In the genomic region with DNA sequence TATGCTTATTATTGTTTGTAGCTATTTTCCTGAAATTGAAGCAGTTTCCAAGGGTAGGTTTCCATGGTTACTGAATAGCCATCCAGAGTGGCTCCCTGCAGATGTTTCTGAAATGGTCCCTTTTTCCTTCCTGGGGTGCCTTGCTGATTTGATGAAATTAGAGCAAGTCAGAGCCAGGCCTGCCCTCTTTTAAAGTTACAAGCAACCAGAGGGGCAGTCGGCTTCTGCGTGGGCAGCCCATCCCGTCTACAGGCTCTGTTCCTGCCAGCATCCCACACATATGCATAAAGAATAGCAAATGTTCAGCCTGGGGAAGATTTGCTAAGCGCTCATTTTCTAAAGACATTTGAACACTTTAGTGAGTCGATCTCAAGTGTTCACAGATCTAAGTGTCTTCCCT, we compare ENCODE assay signal across 12 cellular contexts.
DNase-seq lines count a peak whose midpoint lies in the region; ATAC-seq and TF ChIP-seq lines count a peak whose summit lies in the region.
"Had no signal": no experiment of that assay in that cellular context is flagged by ENCODE, and none has a peak within 500 bp of the region (broad histone marks: within the 10 kb centered on the region; RNA-seq: fewer than 3 reads in every experiment).

No MANE protein-coding gene starts in this region.

- WGBS in SK-N-SH (ENCODE audit: low lambda C conversion rate) = 32% methylated on average over 5 of the region's 5 CpGs
- 71 to 89% methylated on average over 3 to 5 of the region's 5 CpGs for WGBS in endodermal cell (ENCODE audit: insufficient coverage in 1 of 2, insufficient read length in 1 of 2), 2 experiments

- H3K4me3 Mint-ChIP-seq in endodermal cell (no peak overlapping the region), nephron (peak overlapping the region in 1 of 3 experiments; percentile 7)

- H3K9me3 ChIP-seq in SK-N-SH (no peaks in the 10 kb centered on the region), endodermal cell (ENCODE audit: control insufficient read depth, low read length) (no peaks in the 10 kb centered on the region), thoracic aorta (no peaks in the 10 kb centered on the region)
- H3K9me3 ChIP-seq: pancreas had no signal

- POLR2A ChIA-PET in SK-N-SH (lab: Yijun Ruan, JAX) = interaction anchor here (0.7 to 4.8 kb wide), 15 partner anchors 10 to 114 kb away, joined by 3 to 27 read pairs (median 5); no protein-coding TSS in a partner anchor

- H3K36me3 ChIP-seq in SK-N-SH (replicated peaks in 1 of 2; ENCODE audit: control insufficient read depth in 1 of 2, insufficient read depth in 2 of 2, low read length in 1 of 2) (peaks cover 0 to 9% of the 10 kb centered on the region in 2 experiments), endodermal cell (ENCODE audit: control insufficient read depth, insufficient read depth, low read length) (no peaks in the 10 kb centered on the region), thoracic aorta (no peaks in the 10 kb centered on the region)

- H3K9me2 ChIP-seq in SK-N-SH = no peaks in the 10 kb centered on the region

- peaks cover 28% of the 10 kb centered on the region for H3K4me1 Mint-ChIP-seq in endodermal cell
- peaks cover 67% of the 10 kb centered on the region for H3K4me1 Mint-ChIP-seq in nephron

- H3K36me3 Mint-ChIP-seq in endodermal cell (ENCODE audit: low read depth) (no peaks in the 10 kb centered on the region), nephron (ENCODE audit: low read depth) (no peaks in the 10 kb centered on the region)

- H3K27ac Mint-ChIP-seq in endodermal cell (no peak overlapping the region), nephron (peak overlapping the region; percentile 81 to 91 (median 89))

- H3K9ac ChIP-seq in SK-N-SH (peak overlapping the region; percentile 3; the same call in 1 of the 2 replicates), endodermal cell (ENCODE audit: extremely low read depth, low read length, poor library complexity, severe bottlenecking) (no peak overlapping the region)

- H3K4me2 ChIP-seq in SK-N-SH = peak overlapping the region; percentile 8; the same call in 1 of the 2 replicates

- no peak for TF ChIP-seq RAD21 in SK-N-SH (IDR thresholded peaks at IDR 0.05; ENCODE audit: low read length)

- no peak overlapping the region for H2AFZ ChIP-seq in SK-N-SH (ENCODE audit: low read depth)

- H3K79me2 ChIP-seq in SK-N-SH (ENCODE audit: insufficient read depth) = peaks cover 13% of the 10 kb centered on the region; the same call in 1 of the 2 replicates

- TF ChIP-seq CTCF in SK-N-SH (IDR thresholded peaks at IDR 0.05) (no peak), endodermal cell (conservative IDR thresholded peaks at IDR 0.05) (no peak), nephron (IDR thresholded peaks at IDR 0.05; ENCODE audit: unreplicated experiment in 3 of 3) (no peak), thoracic aorta (IDR thresholded peaks at IDR 0.05) (no peak)

- peak overlapping the region; percentile 97 to 100 for H3K27ac ChIP-seq in SK-N-SH (ENCODE audit: low read depth in 2 of 2, low read length in 1 of 2)
- H3K27ac ChIP-seq in endodermal cell (ENCODE audit: low read depth, low read length) = peak overlapping the region; percentile 56
- peak overlapping the region; percentile 58 to 74 for H3K27ac ChIP-seq in thoracic aorta
- H3K27ac ChIP-seq: pancreas had no signal

- H3K4me1 ChIP-seq in SK-N-SH (ENCODE audit: control insufficient read depth in 1 of 2, insufficient read depth in 2 of 2, low read depth in 1 of 2, low read length in 1 of 2) (peaks cover 44 to 87% of the 10 kb centered on the region in 2 experiments), endodermal cell (ENCODE audit: control insufficient read depth, insufficient read depth, low read length) (peaks cover 4% of the 10 kb centered on the region), thoracic aorta (ENCODE audit: control insufficient read depth in 1 of 2, low read depth in 2 of 2) (peaks cover 35 to 75% of the 10 kb centered on the region in 2 donors)
- H3K4me1 ChIP-seq: pancreas had no signal

- TF ChIP-seq EP300 in SK-N-SH (IDR thresholded peaks at IDR 0.05; ENCODE audit: borderline replicate concordance in 1 of 2, low read depth in 1 of 2, low read length in 1 of 2) = no peak

- CTCF ChIA-PET in SK-N-SH (lab: Yijun Ruan, JAX) = interaction anchor here (0.8 to 3.2 kb wide), 12 partner anchors 9 to 261 kb away, joined by 3 to 22 read pairs (median 6); no protein-coding TSS in a partner anchor

- DNase-seq in SK-N-SH (peak; percentile 71), endodermal cell (no peak), thoracic aorta (ENCODE audit: low spot score) (no peak), RKO (ENCODE audit: low spot score) (no peak), HPDE6-E6E7 (ENCODE audit: extremely low spot score) (no peak), globus pallidus (ENCODE audit: low spot score) (no peak)
- DNase-seq: activated gamma-delta T cell, dermis blood vessel endothelial cell, Kasumi-1, NCI-H1694 had no signal

- no peaks in the 10 kb centered on the region for H3K9me3 Mint-ChIP-seq in endodermal cell
- H3K9me3 Mint-ChIP-seq in nephron = no peaks in the 10 kb centered on the region

- H3K27me3 Mint-ChIP-seq in endodermal cell (ENCODE audit: insufficient read depth) (no peaks in the 10 kb centered on the region), nephron (ENCODE audit: low read depth) (no peaks in the 10 kb centered on the region)

- H4K20me1 ChIP-seq in SK-N-SH (ENCODE audit: insufficient read depth) = no peaks in the 10 kb centered on the region

- no peaks in the 10 kb centered on the region for H3K27me3 ChIP-seq in SK-N-SH (ENCODE audit: insufficient read depth)
- H3K27me3 ChIP-seq in endodermal cell (ENCODE audit: control insufficient read depth, insufficient read depth, low read length, poor library complexity, severe bottlenecking) = no peaks in the 10 kb centered on the region
- no peaks in the 10 kb centered on the region for H3K27me3 ChIP-seq in thoracic aorta (replicated peaks; ENCODE audit: insufficient read depth)
- H3K27me3 ChIP-seq: pancreas had no signal

- H3K4me3 ChIP-seq in SK-N-SH (ENCODE audit: low read depth in 2 of 2, low read length in 1 of 2) = no peak overlapping the region
- no peak overlapping the region for H3K4me3 ChIP-seq in endodermal cell (ENCODE audit: low read length)
- no peak overlapping the region for H3K4me3 ChIP-seq in thoracic aorta
- H3K4me3 ChIP-seq: pancreas had no signal

- peaks cover 42% of the 10 kb centered on the region for H3F3A ChIP-seq in SK-N-SH (replicated peaks; ENCODE audit: insufficient read depth)

- no peak for ATAC-seq in thoracic aorta (ENCODE audit: insufficient number of reproducible peaks, low FRiP score, low read depth)
- ATAC-seq: pancreas had no signal

TF ChIP-seq in SK-N-SH, 30 proteins besides CTCF, POLR2A, EP300 and RAD21:
- TF ChIP-seq, protein P1, sequence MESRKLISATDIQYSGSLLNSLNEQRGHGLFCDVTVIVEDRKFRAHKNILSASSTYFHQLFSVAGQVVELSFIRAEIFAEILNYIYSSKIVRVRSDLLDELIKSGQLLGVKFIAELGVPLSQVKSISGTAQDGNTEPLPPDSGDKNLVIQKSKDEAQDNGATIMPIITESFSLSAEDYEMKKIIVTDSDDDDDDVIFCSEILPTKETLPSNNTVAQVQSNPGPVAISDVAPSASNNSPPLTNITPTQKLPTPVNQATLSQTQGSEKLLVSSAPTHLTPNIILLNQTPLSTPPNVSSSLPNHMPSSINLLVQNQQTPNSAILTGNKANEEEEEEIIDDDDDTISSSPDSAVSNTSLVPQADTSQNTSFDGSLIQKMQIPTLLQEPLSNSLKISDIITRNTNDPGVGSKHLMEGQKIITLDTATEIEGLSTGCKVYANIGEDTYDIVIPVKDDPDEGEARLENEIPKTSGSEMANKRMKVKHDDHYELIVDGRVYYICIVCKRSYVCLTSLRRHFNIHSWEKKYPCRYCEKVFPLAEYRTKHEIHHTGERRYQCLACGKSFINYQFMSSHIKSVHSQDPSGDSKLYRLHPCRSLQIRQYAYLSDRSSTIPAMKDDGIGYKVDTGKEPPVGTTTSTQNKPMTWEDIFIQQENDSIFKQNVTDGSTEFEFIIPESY (IDR thresholded peaks at IDR 0.05; ENCODE audit: borderline replicate concordance, low read depth) = no peak
- TF ChIP-seq SMC3 (IDR thresholded peaks at IDR 0.05; ENCODE audit: low read depth, low read length) (no peak; the same call in 1 of the 2 replicates), TCF12 (IDR thresholded peaks at IDR 0.05) (no peak; the same call in 1 of the 2 replicates), GATA2 (CRISPR knock-in tag; IDR thresholded peaks at IDR 0.05) (no peak), FOXJ3 (CRISPR knock-in tag; IDR thresholded peaks at IDR 0.05) (no peak), TAF1 (IDR thresholded peaks at IDR 0.05; ENCODE audit: borderline replicate concordance, low read depth, low read length) (no peak), POLR2AphosphoS5 (IDR thresholded peaks at IDR 0.05; ENCODE audit: low read depth, low read length) (no peak), TEAD4 (IDR thresholded peaks at IDR 0.05; ENCODE audit: borderline replicate concordance, insufficient read depth) (no peak), GABPA (IDR thresholded peaks at IDR 0.05; ENCODE audit: low read depth) (no peak), YY1 (IDR thresholded peaks at IDR 0.05; ENCODE audit: low read depth) (no peak), NFIC (IDR thresholded peaks at IDR 0.05; ENCODE audit: borderline replicate concordance) (no peak), RCOR1 (IDR thresholded peaks at IDR 0.05; ENCODE audit: low read length) (no peak; the same call in 1 of the 2 replicates), USF2 (IDR thresholded peaks at IDR 0.05; ENCODE audit: borderline replicate concordance, low read depth, low read length) (no peak), JUND (IDR thresholded peaks at IDR 0.05) (no peak; the same call in 1 of the 2 replicates), RFX5 (IDR thresholded peaks at IDR 0.05; ENCODE audit: low read length) (no peak)
- TF ChIP-seq, protein P2, sequence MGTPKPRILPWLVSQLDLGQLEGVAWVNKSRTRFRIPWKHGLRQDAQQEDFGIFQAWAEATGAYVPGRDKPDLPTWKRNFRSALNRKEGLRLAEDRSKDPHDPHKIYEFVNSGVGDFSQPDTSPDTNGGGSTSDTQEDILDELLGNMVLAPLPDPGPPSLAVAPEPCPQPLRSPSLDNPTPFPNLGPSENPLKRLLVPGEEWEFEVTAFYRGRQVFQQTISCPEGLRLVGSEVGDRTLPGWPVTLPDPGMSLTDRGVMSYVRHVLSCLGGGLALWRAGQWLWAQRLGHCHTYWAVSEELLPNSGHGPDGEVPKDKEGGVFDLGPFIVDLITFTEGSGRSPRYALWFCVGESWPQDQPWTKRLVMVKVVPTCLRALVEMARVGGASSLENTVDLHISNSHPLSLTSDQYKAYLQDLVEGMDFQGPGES (IDR thresholded peaks at IDR 0.05; ENCODE audit: low read depth, low read length) = no peak
